ENCODE assay signal across 8 cellular contexts in the genomic region with DNA sequence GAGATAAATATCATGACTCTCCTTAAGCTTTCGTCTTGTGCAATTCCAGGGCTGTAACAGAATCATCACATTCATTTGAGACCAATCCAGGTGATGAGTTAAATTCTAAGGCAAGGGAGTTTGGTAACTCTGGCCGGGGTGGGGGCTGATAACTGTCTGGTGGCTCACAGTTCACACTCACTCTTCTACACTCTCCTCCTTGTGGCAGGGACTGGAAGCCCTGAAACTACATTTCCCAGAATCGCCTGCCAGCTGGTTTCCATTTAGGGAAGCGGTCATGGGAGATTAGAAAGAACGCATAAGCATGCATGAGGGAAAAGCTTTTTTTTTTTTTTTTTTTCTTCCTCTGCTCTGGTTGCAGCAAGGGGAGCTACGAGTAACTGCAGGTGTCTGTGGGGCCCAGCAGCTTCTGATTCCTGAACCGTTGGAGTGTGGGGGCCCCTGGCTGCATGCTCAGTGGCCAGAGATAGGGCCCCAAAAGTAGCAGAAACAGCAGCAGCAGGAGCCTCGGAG.
DNase-seq lines count a peak whose midpoint lies in the region; ATAC-seq and TF ChIP-seq lines count a peak whose summit lies in the region.

No MANE protein-coding gene starts in this region.

- H3K27ac Mint-ChIP-seq in activated T-helper 1 cell treated with anti-CD3 and anti-CD28 coated beads, Interleukin-12 subunit alpha, Interleukin-12 subunit beta, Interleukin-2, Interleukin-4 antibody, amounts not matched to agents 30 ng/mL and 10 ng/mL and 1 ng/mL, durations not matched to agents 14 hours and 24 hours and 36 hours: no peak overlapping the region

- H2BK15ac ChIP-seq in mesenchymal stem cell (ENCODE audit: low read depth, poor library complexity, severe bottlenecking): no peak overlapping the region

- no peak overlapping the region for H4K91ac ChIP-seq in mesenchymal stem cell (ENCODE audit: low read length)

- H2BK12ac ChIP-seq in mesenchymal stem cell (ENCODE audit: low read length in 2 of 2): no peak overlapping the region

- H3K4ac ChIP-seq in mesenchymal stem cell (ENCODE audit: low read depth in 1 of 2, low read length in 2 of 2): no peak overlapping the region

- no peak overlapping the region for H3K18ac ChIP-seq in mesenchymal stem cell (ENCODE audit: low read depth in 1 of 2, low read length in 2 of 2)

- H3K36me3 ChIP-seq in BE2C: no peaks in the 10 kb centered on the region
- H3K36me3 ChIP-seq in mesenchymal stem cell (ENCODE audit: control insufficient read depth in 1 of 2, insufficient read depth in 2 of 2, low read depth in 1 of 2, low read length in 2 of 2): no peaks in the 10 kb centered on the region

- H2AFZ ChIP-seq in mesenchymal stem cell (ENCODE audit: low read depth, low read length): peak overlapping the region; percentile 36

- H2BK120ac ChIP-seq in mesenchymal stem cell (ENCODE audit: low read depth, low read length): no peak overlapping the region

- H3K4me3 Mint-ChIP-seq in activated T-helper 1 cell treated with anti-CD3 and anti-CD28 coated beads, Interleukin-12 subunit alpha, Interleukin-12 subunit beta, Interleukin-2, Interleukin-4 antibody, amounts not matched to agents 30 ng/mL and 10 ng/mL and 1 ng/mL, durations not matched to agents 14 hours and 24 hours and 36 hours: no peak overlapping the region

- no peaks in the 10 kb centered on the region for H3K79me1 ChIP-seq in mesenchymal stem cell (replicated peaks; ENCODE audit: low read length, poor library complexity, severe bottlenecking)

- no peak for ATAC-seq in GM21786 (IDR thresholded peaks at IDR 0.05; ENCODE audit: unreplicated experiment)

- peaks cover 15% of the 10 kb centered on the region for H3K4me1 Mint-ChIP-seq in activated T-helper 1 cell treated with anti-CD3 and anti-CD28 coated beads, Interleukin-12 subunit alpha, Interleukin-12 subunit beta, Interleukin-2, Interleukin-4 antibody, amounts not matched to agents 30 ng/mL and 10 ng/mL and 1 ng/mL, durations not matched to agents 14 hours and 24 hours and 36 hours (ENCODE audit: low read depth)

- no peaks in the 10 kb centered on the region for H3K36me3 Mint-ChIP-seq in activated T-helper 1 cell treated with anti-CD3 and anti-CD28 coated beads, Interleukin-12 subunit alpha, Interleukin-12 subunit beta, Interleukin-2, Interleukin-4 antibody, amounts not matched to agents 30 ng/mL and 10 ng/mL and 1 ng/mL, durations not matched to agents 14 hours and 24 hours and 36 hours (ENCODE audit: low read depth)

- no peaks in the 10 kb centered on the region for H3K9me3 ChIP-seq in BE2C
- H3K9me3 ChIP-seq in mesenchymal stem cell (ENCODE audit: control insufficient read depth, low read length): no peaks in the 10 kb centered on the region

- H3K23ac ChIP-seq in mesenchymal stem cell (ENCODE audit: low read length in 2 of 2): no peak overlapping the region

- intact Hi-C loops in activated T-helper 1 cell treated with anti-CD3 and anti-CD28 coated beads, Interleukin-12 subunit alpha, Interleukin-12 subunit beta, Interleukin-2, Interleukin-4 antibody, amounts not matched to agents 30 ng/mL and 10 ng/mL and 1 ng/mL, durations not matched to agents 14 hours and 24 hours and 36 hours (cut with micrococcal nuclease): no loop called here

- H4K8ac ChIP-seq in mesenchymal stem cell (ENCODE audit: low read length): no peak overlapping the region

- no peak overlapping the region for H2AK5ac ChIP-seq in mesenchymal stem cell (ENCODE audit: low read length, severe bottlenecking)

- no peak overlapping the region for H2BK5ac ChIP-seq in mesenchymal stem cell (ENCODE audit: low read depth, low read length, poor library complexity, severe bottlenecking)

- H3K9ac ChIP-seq in mesenchymal stem cell (ENCODE audit: low read length): no peak overlapping the region

- H3K27ac ChIP-seq in mesenchymal stem cell (ENCODE audit: low read length, poor library complexity, severe bottlenecking): no peak overlapping the region

- no peak overlapping the region for H3K4me2 ChIP-seq in mesenchymal stem cell (ENCODE audit: low read length, poor library complexity, severe bottlenecking)

- DNase-seq in BE2C (peak; percentile 35), NCI-H226 (peak; percentile 48), dermis microvascular lymphatic vessel endothelial cell (ENCODE audit: low read depth in 2 of 2) (peak; percentile 42 to 46), mesenchymal stem cell (peak; percentile 65), T1000 (lab: John Stamatoyannopoulos, UW) (no peak), DMS79 treated with DMSO at 0.1 percent for 48 hours (lab: John Stamatoyannopoulos, UW) (no peak)
- no peak for DNase-seq in activated T-helper 1 cell treated with anti-CD3 and anti-CD28 coated beads, Interleukin-12 subunit alpha, Interleukin-12 subunit beta, Interleukin-2, Interleukin-4 antibody, amounts not matched to agents 30 ng/mL and 10 ng/mL and 1 ng/mL, durations not matched to agents 14 hours and 24 hours and 36 hours (ENCODE audit: low spot score)

- H3K4me3 ChIP-seq in BE2C (ENCODE audit: low read depth, low read length) (peak overlapping the region; percentile 17; the same call in 1 of the 2 replicates), mesenchymal stem cell (ENCODE audit: insufficient read depth in 1 of 2, low read depth in 1 of 2, low read length in 2 of 2) (no peak overlapping the region)

- H3K4me1 ChIP-seq in BE2C: 0 out of 2 replicates have a peak, but pooled peaks cover 6% of the 10 kb centered on the region
- peaks cover 1% of the 10 kb centered on the region for H3K4me1 ChIP-seq in mesenchymal stem cell (ENCODE audit: control insufficient read depth, insufficient read depth, low read depth, low read length)

- TF ChIP-seq CTCF in BE2C (IDR thresholded peaks at IDR 0.05; ENCODE audit: low read depth, low read length): peak; percentile 57

- H3K27me3 ChIP-seq in BE2C: peaks cover 33% of the 10 kb centered on the region
- peaks cover 22 to 37% of the 10 kb centered on the region in 2 experiments for H3K27me3 ChIP-seq in mesenchymal stem cell (ENCODE audit: control insufficient read depth in 1 of 2, insufficient read depth in 1 of 2, low read length in 2 of 2)

- H3K9me3 Mint-ChIP-seq in activated T-helper 1 cell treated with anti-CD3 and anti-CD28 coated beads, Interleukin-12 subunit alpha, Interleukin-12 subunit beta, Interleukin-2, Interleukin-4 antibody, amounts not matched to agents 30 ng/mL and 10 ng/mL and 1 ng/mL, durations not matched to agents 14 hours and 24 hours and 36 hours: no peaks in the 10 kb centered on the region

- 42% methylated on average over 8 of the region's 8 CpGs for WGBS in mesenchymal stem cell

- peaks cover 19% of the 10 kb centered on the region for H3K27me3 Mint-ChIP-seq in activated T-helper 1 cell treated with anti-CD3 and anti-CD28 coated beads, Interleukin-12 subunit alpha, Interleukin-12 subunit beta, Interleukin-2, Interleukin-4 antibody, amounts not matched to agents 30 ng/mL and 10 ng/mL and 1 ng/mL, durations not matched to agents 14 hours and 24 hours and 36 hours (ENCODE audit: insufficient read depth)

- no peak overlapping the region for H3K14ac ChIP-seq in mesenchymal stem cell (ENCODE audit: low read length in 2 of 2)

Comparison
In these comparisons a context has a peak if more than half of its experiments do, and no peak if none do; other contexts are left out.
1. DNase-seq: peak in BE2C (single experiment), NCI-H226 (single experiment), dermis microvascular lymphatic vessel endothelial cell (2 of 2) and mesenchymal stem cell (single experiment); none in activated T-helper 1 cell treated with anti-CD3 and anti-CD28 coated beads, Interleukin-12 subunit alpha, Interleukin-12 subunit beta, Interleukin-2, Interleukin-4 antibody, amounts not matched to agents 30 ng/mL and 10 ng/mL and 1 ng/mL, durations not matched to agents 14 hours and 24 hours and 36 hours (single experiment), T1000 (single experiment) and DMS79 treated with DMSO at 0.1 percent for 48 hours (single experiment).